In the genomic region with DNA sequence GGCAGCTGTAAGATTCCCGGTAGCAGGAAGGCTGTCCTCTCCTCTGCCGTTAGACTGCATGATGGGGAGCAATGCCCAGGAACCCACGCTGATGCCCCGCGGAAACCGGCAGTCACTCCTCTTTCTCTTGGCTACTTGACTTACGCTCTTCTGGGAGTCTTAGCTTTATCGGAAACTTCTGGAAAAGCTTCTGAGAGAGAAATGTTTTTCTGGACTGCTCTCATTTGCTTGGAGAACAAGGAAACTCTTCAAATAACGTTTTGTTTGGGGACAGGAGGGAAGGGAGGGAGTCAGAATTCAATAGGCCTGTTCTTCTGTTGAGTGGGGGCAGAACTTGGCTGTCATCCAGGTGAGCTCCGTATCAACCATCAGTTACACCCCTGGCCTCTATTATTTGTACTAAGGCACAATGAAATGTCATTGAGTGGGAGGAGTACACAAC, we compare ENCODE assay signal across 7 cellular contexts.
DNase-seq lines count a peak whose midpoint lies in the region; ATAC-seq and TF ChIP-seq lines count a peak whose summit lies in the region.

No MANE protein-coding gene starts in this region.

- no peaks in the 10 kb centered on the region for H3K9me3 Mint-ChIP-seq in naive thymus-derived CD8-positive, alpha-beta T cell

- TF ChIP-seq CTCF in Peyer's patch (IDR thresholded peaks at IDR 0.05) (no peak), GM10248 (IDR thresholded peaks at IDR 0.05; ENCODE audit: control extremely low read depth, extremely low read depth, low read depth, missing control alignments) (no peak)

- in situ Hi-C loops in KBM-7 (cut with MboI; ENCODE audit: low pct_unique_long_range_greater_than_20kb, low sequenced_read_pairs): no loop called here

- peak; percentile 5 to 16 for ATAC-seq in naive thymus-derived CD8-positive, alpha-beta T cell

- H3K36me3 ChIP-seq in Peyer's patch: no peaks in the 10 kb centered on the region
- no peaks in the 10 kb centered on the region for H3K36me3 ChIP-seq in endocrine pancreas (ENCODE audit: control insufficient read depth, insufficient read depth, low read length)

- H3K9ac ChIP-seq in endocrine pancreas (ENCODE audit: control insufficient read depth, insufficient read depth, low read length): peak overlapping the region; percentile 19

- POLR2A ChIA-PET in naive thymus-derived CD8-positive, alpha-beta T cell (lab: Charles Lee): interaction anchor here (1.9 kb wide), 1 partner anchor 181 kb away, joined by 10 read pairs; no protein-coding TSS in a partner anchor
- POLR2A ChIA-PET in GM10248 (lab: Yijun Ruan, JAX): no interaction called here

- DNase-seq in Peyer's patch: no peak
- no peak for DNase-seq in naive thymus-derived CD8-positive, alpha-beta T cell
- DNase-seq in GM10248 (ENCODE audit: extremely low spot score): no peak
- no peak for DNase-seq in RKO (ENCODE audit: low spot score)
- DNase-seq in KBM-7: no peak

- no peak for TF ChIP-seq POLR2A in Peyer's patch (IDR thresholded peaks at IDR 0.05)

- peak overlapping the region; percentile 85 to 96 (median 92) for H3K4me3 Mint-ChIP-seq in naive thymus-derived CD8-positive, alpha-beta T cell

- H3K27ac Mint-ChIP-seq in naive thymus-derived CD8-positive, alpha-beta T cell: peak overlapping the region; percentile 94 to 99 (median 96)

- no peak for TF ChIP-seq RAD21 in Ishikawa (IDR thresholded peaks at IDR 0.05; ENCODE audit: low read depth)

- H3K4me1 ChIP-seq in Peyer's patch (peaks cover 0 to 28% (median 11%) of the 10 kb centered on the region in 4 donors), endocrine pancreas (ENCODE audit: control insufficient read depth, insufficient read depth, low read length) (no peaks in the 10 kb centered on the region)

- peaks cover 24 to 54% (median 47%) of the 10 kb centered on the region in 4 donors for H3K4me1 Mint-ChIP-seq in naive thymus-derived CD8-positive, alpha-beta T cell

- no peaks in the 10 kb centered on the region for H3K27me3 Mint-ChIP-seq in naive thymus-derived CD8-positive, alpha-beta T cell

- H3K4me3 ChIP-seq in Peyer's patch (peak overlapping the region; percentile 25 to 37 (median 30)), endocrine pancreas (ENCODE audit: control insufficient read depth, insufficient read depth, low read length) (peak overlapping the region; percentile 53)

- CTCF ChIA-PET in GM10248 (lab: Yijun Ruan, JAX): interaction anchor here (1.3 kb wide), 1 partner anchor 66 kb away, joined by 3 read pairs; no protein-coding TSS in a partner anchor

- H3K27me3 ChIP-seq in Peyer's patch (no peaks in the 10 kb centered on the region), endocrine pancreas (ENCODE audit: control insufficient read depth, insufficient read depth, low read length) (no peaks in the 10 kb centered on the region)

- no peaks in the 10 kb centered on the region for H3K36me3 Mint-ChIP-seq in naive thymus-derived CD8-positive, alpha-beta T cell

- TF ChIP-seq EP300 in Ishikawa (IDR thresholded peaks at IDR 0.05; ENCODE audit: borderline replicate concordance): peak; percentile 33; the same call in 1 of the 2 replicates

- H3K27ac ChIP-seq in Peyer's patch: peak overlapping the region; percentile 73 to 83 (median 82)

- H3K9me3 ChIP-seq in Peyer's patch (no peaks in the 10 kb centered on the region), endocrine pancreas (ENCODE audit: control insufficient read depth, low read length) (no peaks in the 10 kb centered on the region)

TF ChIP-seq in Ishikawa, 13 proteins besides CTCF, POLR2A, EP300 and RAD21:
- TF ChIP-seq NFIC (IDR thresholded peaks at IDR 0.05): peak; percentile 83
- TF ChIP-seq, protein P1, sequence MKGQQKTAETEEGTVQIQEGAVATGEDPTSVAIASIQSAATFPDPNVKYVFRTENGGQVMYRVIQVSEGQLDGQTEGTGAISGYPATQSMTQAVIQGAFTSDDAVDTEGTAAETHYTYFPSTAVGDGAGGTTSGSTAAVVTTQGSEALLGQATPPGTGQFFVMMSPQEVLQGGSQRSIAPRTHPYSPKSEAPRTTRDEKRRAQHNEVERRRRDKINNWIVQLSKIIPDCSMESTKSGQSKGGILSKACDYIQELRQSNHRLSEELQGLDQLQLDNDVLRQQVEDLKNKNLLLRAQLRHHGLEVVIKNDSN (IDR thresholded peaks at IDR 0.05): no peak
